8 cellular contexts compared by ENCODE assay signal in the genomic region with DNA sequence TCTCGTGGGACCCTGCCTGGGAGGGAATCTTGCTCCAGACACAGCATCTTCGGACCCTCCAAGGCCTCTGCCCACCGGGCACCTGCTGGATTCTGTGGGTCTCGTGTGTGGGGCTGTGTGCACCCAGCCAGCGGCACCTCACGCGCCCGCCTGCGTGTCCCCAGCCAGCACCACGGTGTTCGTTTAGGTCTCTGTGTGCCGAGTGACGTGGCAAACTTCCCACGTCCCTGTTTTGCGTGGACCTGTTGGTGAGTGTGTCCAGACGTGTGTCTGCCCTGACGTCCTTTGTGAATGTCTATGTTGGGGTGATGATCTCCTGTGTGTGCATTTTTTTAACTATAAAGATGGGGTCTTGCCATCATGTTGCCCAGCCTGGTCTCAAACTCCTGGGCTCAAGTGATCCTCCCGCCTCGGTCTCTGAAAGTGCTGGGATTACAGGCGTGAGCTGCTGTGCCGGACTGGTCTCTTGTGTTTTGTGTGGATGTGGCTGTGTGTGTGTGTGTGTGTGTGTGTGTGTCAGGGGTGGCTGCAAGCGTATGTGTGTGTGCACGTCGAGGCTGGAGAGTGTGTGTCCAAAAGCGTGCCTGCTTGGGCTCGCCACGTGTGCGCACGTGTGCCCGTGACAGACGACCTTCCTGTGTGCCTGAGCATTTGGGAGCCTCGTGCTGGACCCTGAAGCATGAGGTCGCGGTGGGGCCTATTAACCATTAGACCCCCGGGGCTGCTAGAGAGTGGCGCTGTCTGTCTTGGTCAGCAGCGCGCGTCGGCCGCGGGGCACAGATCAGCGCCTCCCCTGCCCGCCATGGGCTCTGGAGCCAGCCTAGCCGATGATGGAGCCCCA. TPM values are rescaled to one million over a fixed set of nuclear protein-coding genes. Genes with fewer than 3 reads are reported as not detected.
DNase-seq lines count a peak whose midpoint lies in the region; ATAC-seq and TF ChIP-seq lines count a peak whose summit lies in the region.

No MANE protein-coding gene starts in this region.

- ATAC-seq in CD4-positive, alpha-beta T cell (ENCODE audit: poor library complexity), result peak; percentile 11
- ATAC-seq in psoas muscle, result peak in 1 of 4 donors; percentile 6
- ATAC-seq in GM19324 (IDR thresholded peaks at IDR 0.05; ENCODE audit: low FRiP score, unreplicated experiment), result no peak

- H3K4me3 Mint-ChIP-seq in CD4-positive, alpha-beta T cell, result peak overlapping the region; percentile 76

- peak overlapping the region; percentile 30 to 57 (median 42) for H3K4me3 ChIP-seq in Peyer's patch
- peak overlapping the region; percentile 39 for H3K4me3 ChIP-seq in epithelial cell of proximal tubule (ENCODE audit: low read depth, low read length)
- H3K4me3 ChIP-seq in psoas muscle, result peak overlapping the region; percentile 58
- H3K4me3 ChIP-seq in foreskin fibroblast (ENCODE audit: low read depth in 1 of 2, low read length in 2 of 2), result no peak overlapping the region

- no peaks in the 10 kb centered on the region for H3K27me3 Mint-ChIP-seq in CD4-positive, alpha-beta T cell

- no peak for TF ChIP-seq CTCF in CD4-positive, alpha-beta T cell (IDR thresholded peaks at IDR 0.05)
- TF ChIP-seq CTCF in Peyer's patch (IDR thresholded peaks at IDR 0.05) (no peak), epithelial cell of proximal tubule (conservative IDR thresholded peaks at IDR 0.05; ENCODE audit: low read depth, low read length) (no peak), psoas muscle (IDR thresholded peaks at IDR 0.05) (no peak), foreskin fibroblast (IDR thresholded peaks at IDR 0.05; ENCODE audit: low read depth, low read length) (no peak)

- no peaks in the 10 kb centered on the region for H3K36me3 Mint-ChIP-seq in CD4-positive, alpha-beta T cell (ENCODE audit: low read depth)

- no peak for TF ChIP-seq POLR2A in Peyer's patch (IDR thresholded peaks at IDR 0.05)

- CTCF ChIA-PET in CD4-positive, alpha-beta T cell (lab: Charles Lee), result no interaction called here

- H3K27me3 ChIP-seq in CD4-positive, alpha-beta T cell (ENCODE audit: control insufficient read depth, insufficient read depth, low read length), result no peaks in the 10 kb centered on the region
- H3K27me3 ChIP-seq in Peyer's patch (no peaks in the 10 kb centered on the region), psoas muscle (ENCODE audit: insufficient read depth in 3 of 3, low read length in 2 of 3) (peaks cover 0 to 1% (median 0%) of the 10 kb centered on the region in 3 donors)

- H3K9me3 ChIP-seq in CD4-positive, alpha-beta T cell (ENCODE audit: control insufficient read depth, low read length), result no peaks in the 10 kb centered on the region
- H3K9me3 ChIP-seq in Peyer's patch (no peaks in the 10 kb centered on the region), psoas muscle (no peaks in the 10 kb centered on the region)

- no peaks in the 10 kb centered on the region for H3K9me3 Mint-ChIP-seq in CD4-positive, alpha-beta T cell

- POLR2A ChIA-PET in CD4-positive, alpha-beta T cell (lab: Charles Lee), result interaction anchor here (1.0 to 1.7 kb wide), 2 partner anchors 49 to 328 kb away, joined by 3 read pairs; a partner anchor contains a TSS

- 55 to 64% (median 64%) methylated on average over 43 to 45 of the region's 45 CpGs for WGBS in psoas muscle, 3 donors

- no peak for DNase-seq in CD4-positive, alpha-beta T cell
- DNase-seq in Peyer's patch (no peak), epithelial cell of proximal tubule (ENCODE audit: low read depth) (no peak), psoas muscle (no peak), NCI-H1930 (lab: John Stamatoyannopoulos, UW) (no peak), foreskin fibroblast (no peak), T-helper 9 cell (no peak)

- H3K4me1 ChIP-seq in Peyer's patch (peaks cover 6 to 36% (median 9%) of the 10 kb centered on the region in 4 donors), psoas muscle (peaks cover 10% of the 10 kb centered on the region)

- H3K27ac ChIP-seq in CD4-positive, alpha-beta T cell (ENCODE audit: low read depth, low read length), result no peak overlapping the region
- H3K27ac ChIP-seq in Peyer's patch (peak overlapping the region; percentile 66 to 92 (median 84)), psoas muscle (peak overlapping the region; percentile 80)

- no peak overlapping the region for H3K27ac Mint-ChIP-seq in CD4-positive, alpha-beta T cell

- H3K36me3 ChIP-seq in Peyer's patch (no peaks in the 10 kb centered on the region), psoas muscle (ENCODE audit: insufficient read depth in 1 of 2, low read depth in 1 of 2) (no peaks in the 10 kb centered on the region)

- H3K4me1 Mint-ChIP-seq in CD4-positive, alpha-beta T cell (ENCODE audit: low read depth), result peaks cover 30% of the 10 kb centered on the region

- intact Hi-C loops in CD4-positive, alpha-beta T cell (cut with DNase I, micrococcal nuclease), result no loop called here
- intact Hi-C loops in psoas muscle (cut with DNase I), result no loop called here

RNA-seq across cellular contexts. Expression of a gene that starts 15.7 kb away (rescaled TPM):
- total RNA-seq in CD4-positive, alpha-beta T cell, result 1 to 10 TPM; 3.7 to 4.1 TPM
- total RNA-seq in Peyer's patch, result 10 to 100 TPM in 1 of 4 donors, 1 to 10 TPM in 3; 2.8 to 11.0 (median 4.9) TPM
- 26.6 and 37.0 TPM in 2 replicates for total RNA-seq in epithelial cell of proximal tubule
- total RNA-seq in psoas muscle, result 1 to 10 TPM; 4.2 to 6.7 (median 4.9) TPM
- 1 to 10 TPM; 2.3 to 4.2 (median 3.2) TPM for polyA plus RNA-seq in psoas muscle

RNA-seq across cellular contexts. Expression of a gene that starts 24.4 kb away (rescaled TPM):
- total RNA-seq in CD4-positive, alpha-beta T cell, result 1 to 10 TPM; 1.5 to 1.6 TPM
- total RNA-seq in Peyer's patch, result not detected
- 0.72 and 0.92 TPM in 2 replicates for total RNA-seq in epithelial cell of proximal tubule
- not detected for total RNA-seq in psoas muscle
- under 1 TPM in 1 of 3 donors, not detected in 2; 0.16 TPM for polyA plus RNA-seq in psoas muscle

RNA-seq across cellular contexts. Expression of a gene that starts 28.5 kb away (rescaled TPM):
- total RNA-seq in CD4-positive, alpha-beta T cell, result 100 to 1,000 TPM; 309 to 313 TPM
- total RNA-seq in Peyer's patch (10 to 100 TPM; 20.8 to 43.5 (median 34.8) TPM), epithelial cell of proximal tubule (49.8 and 60.0 TPM in 2 replicates), psoas muscle (10 to 100 TPM; 17.8 to 56.8 (median 50.6) TPM)
- 10 to 100 TPM; 37.4 to 92.0 (median 60.8) TPM for polyA plus RNA-seq in psoas muscle

RNA-seq across cellular contexts. Expression of a gene that starts 42.6 kb away (rescaled TPM):
- 10 to 100 TPM; 16.8 to 17.1 TPM for total RNA-seq in CD4-positive, alpha-beta T cell
- total RNA-seq in Peyer's patch, result 10 to 100 TPM; 26.4 to 58.8 (median 40.5) TPM
- total RNA-seq in epithelial cell of proximal tubule, result 71.0 and 94.4 TPM in 2 replicates
- 10 to 100 TPM; 17.4 to 28.0 (median 20.3) TPM for total RNA-seq in psoas muscle
- polyA plus RNA-seq in psoas muscle, result 10 to 100 TPM; 30.8 to 77.9 (median 39.0) TPM

RNA-seq across cellular contexts. Expression of a gene that starts 48.2 kb away (rescaled TPM):
- not detected for total RNA-seq in CD4-positive, alpha-beta T cell
- total RNA-seq in Peyer's patch, result not detected
- not detected in 2 replicates for total RNA-seq in epithelial cell of proximal tubule
- total RNA-seq in psoas muscle, result not detected
- not detected for polyA plus RNA-seq in psoas muscle

Comparison
In these comparisons a context has a peak if more than half of its experiments do, and no peak if none do; other contexts are left out.
1. H3K4me3 ChIP-seq: peak in Peyer's patch (4 of 4), epithelial cell of proximal tubule (single experiment) and psoas muscle (single experiment); none in foreskin fibroblast (0 of 2).